Comparison of ENCODE assay signal across 10 cellular contexts in the genomic region with DNA sequence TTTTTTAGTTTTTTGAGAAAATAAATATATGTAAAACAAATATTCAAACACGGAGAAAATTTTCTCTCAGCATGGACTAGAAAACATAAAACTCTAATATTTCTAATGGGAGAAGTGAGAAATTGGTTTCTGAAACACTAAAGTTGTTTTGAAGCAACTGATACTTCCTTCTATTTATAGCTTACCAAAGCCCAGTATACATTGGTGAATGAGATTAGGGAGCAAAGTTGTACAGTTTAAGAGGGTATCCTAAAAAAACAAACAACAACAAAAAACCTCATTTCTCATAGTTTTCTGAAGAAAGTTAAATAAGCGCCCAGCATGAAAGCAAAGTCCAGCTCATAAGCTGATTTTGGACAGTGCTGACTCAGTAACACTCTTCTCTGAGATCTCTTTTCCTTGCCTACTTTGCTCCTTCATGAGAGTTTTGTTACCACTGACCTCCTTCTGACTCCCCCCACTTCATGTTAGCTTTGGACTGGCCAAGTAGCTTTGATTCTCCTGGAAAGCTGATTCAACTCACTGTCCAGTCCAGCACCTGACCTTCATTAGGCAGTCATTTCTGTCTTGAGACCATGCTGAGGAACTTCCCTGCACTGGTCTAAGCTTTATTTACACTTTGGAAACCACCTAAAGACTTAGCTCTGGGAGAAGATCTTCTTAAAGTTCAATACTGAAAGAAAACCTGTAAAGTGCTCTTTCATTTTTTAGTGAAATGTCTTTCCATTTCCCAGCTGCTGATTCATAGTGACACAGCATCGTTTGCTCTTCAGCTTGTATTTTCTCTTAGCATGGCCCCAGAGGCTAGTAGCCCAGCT. TPM values are rescaled to one million over a fixed set of nuclear protein-coding genes. Genes with fewer than 3 reads are reported as not detected.
DNase-seq lines count a peak whose midpoint lies in the region; ATAC-seq and FAIRE-seq lines count a peak whose summit lies in the region.
"Had no signal": no experiment of that assay in that cellular context is flagged by ENCODE, and none has a peak within 500 bp of the region (broad histone marks: within the 10 kb centered on the region; RNA-seq: fewer than 3 reads in every experiment).

No MANE protein-coding gene starts in this region.

- no peak overlapping the region for H3K18ac ChIP-seq in mesendoderm (ENCODE audit: low read length)

- no peak overlapping the region for H4K5ac ChIP-seq in mesendoderm (ENCODE audit: low read length)

- no peak overlapping the region for H3K4ac ChIP-seq in mesendoderm (ENCODE audit: low read depth, low read length)

- no peaks in the 10 kb centered on the region for H3K27me3 ChIP-seq in mesendoderm (ENCODE audit: insufficient read depth, low read length, poor library complexity)

- peak; percentile 90 for ATAC-seq in HG02571 (IDR thresholded peaks at IDR 0.05; ENCODE audit: unreplicated experiment)
- ATAC-seq in HG03521 (IDR thresholded peaks at IDR 0.05; ENCODE audit: unreplicated experiment) = peak; percentile 75
- peak; percentile 26 for ATAC-seq in sciatic nerve

- no peak overlapping the region for H3K23ac ChIP-seq in mesendoderm (ENCODE audit: low read length)

- no peak overlapping the region for H3K4me3 ChIP-seq in mesendoderm (ENCODE audit: low read length)

- H3K79me1 ChIP-seq in mesendoderm (ENCODE audit: low read length) = no peaks in the 10 kb centered on the region

- no peak overlapping the region for H4K8ac ChIP-seq in mesendoderm (ENCODE audit: low read depth, low read length)

- no peaks in the 10 kb centered on the region for H3K36me3 ChIP-seq in mesendoderm (ENCODE audit: control insufficient read depth, insufficient read depth, low read length)

- no CpG with 5 or more reads among the region's 3 CpGs for WGBS in mesendoderm (ENCODE audit: extremely low coverage, insufficient coverage, low lambda C conversion rate)

- H2BK15ac ChIP-seq in mesendoderm (replicated peaks; ENCODE audit: low read depth) = no peak overlapping the region

- H2BK120ac ChIP-seq in mesendoderm (ENCODE audit: low read depth, low read length) = no peak overlapping the region

- no peak overlapping the region for H3K4me2 ChIP-seq in mesendoderm (ENCODE audit: low read length)

- no peak overlapping the region for H2BK5ac ChIP-seq in mesendoderm (ENCODE audit: low read length)

- no peaks in the 10 kb centered on the region for H3K79me2 ChIP-seq in mesendoderm (ENCODE audit: control insufficient read depth, insufficient read depth, low read length)

- no peaks in the 10 kb centered on the region for H3K4me1 ChIP-seq in mesendoderm (ENCODE audit: control insufficient read depth, low read depth, low read length)

- no peak overlapping the region for H3K56ac ChIP-seq in mesendoderm (ENCODE audit: low read length)

- no peak for FAIRE-seq in frontal cortex (lab: Jason Lieb, UNC)

- DNase-seq in DMS53 (lab: John Stamatoyannopoulos, UW) (peak; percentile 43), DMS53 treated with DMSO at 0.1 percent for 48 hours (lab: John Stamatoyannopoulos, UW; ENCODE audit: unreplicated experiment) (no peak), sciatic nerve (ENCODE audit: low spot score) (no peak), frontal cortex (ENCODE audit: low spot score in 2 of 2) (no peak), mesendoderm (no peak), substantia nigra (lab: John Stamatoyannopoulos, UW) (no peak)
- DNase-seq: NCI-H1105 had no signal

- H3K27ac ChIP-seq in mesendoderm (ENCODE audit: low read depth, low read length) (no peak overlapping the region), substantia nigra (ENCODE audit: low read depth, low read length, poor library complexity, severe bottlenecking) (no peak overlapping the region)
- H3K27ac ChIP-seq: 22Rv1 had no signal

- no peak overlapping the region for H3K9ac ChIP-seq in mesendoderm (ENCODE audit: low read length)

- intact Hi-C loops in sciatic nerve (cut with DNase I) = no loop called here

- H2AK5ac ChIP-seq in mesendoderm (ENCODE audit: low read length) = no peak overlapping the region

RNA-seq across cellular contexts. Expression of a gene that starts 21.8 kb away (rescaled TPM):
- total RNA-seq in sciatic nerve = 1.8 TPM
- 1.2 TPM for total RNA-seq in frontal cortex
- polyA plus RNA-seq in mesendoderm (2013, experiment 1 of 2) = not detected
- polyA plus RNA-seq in mesendoderm (2013, experiment 2 of 2) = not detected

Comparison
In these comparisons a context has a peak if more than half of its experiments do, and no peak if none do; other contexts are left out.
1. ATAC-seq: peak in every context shown above with its lines; median percentile 90 in HG02571; 75 in HG03521; 26 in sciatic nerve.